1 cellular context compared by ENCODE assay signal in the genomic region with DNA sequence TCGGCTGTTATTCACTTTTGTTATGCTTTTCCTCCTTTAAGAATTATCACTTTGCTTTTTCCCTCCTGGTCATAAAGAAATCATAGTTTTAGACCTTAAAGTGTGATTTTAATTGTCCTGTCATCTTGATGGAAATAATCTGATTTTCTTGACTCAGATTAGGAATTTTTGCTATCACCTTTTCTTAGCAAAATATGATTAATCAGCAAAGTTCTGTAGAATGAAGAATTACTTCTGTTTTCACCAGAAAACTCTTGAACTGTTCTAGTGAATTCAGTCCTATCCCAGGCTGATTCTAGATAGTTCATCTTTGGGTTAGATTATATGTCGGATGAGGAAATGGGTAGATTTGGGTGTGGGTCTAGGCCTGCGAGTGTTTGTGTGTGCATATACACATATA.
TF ChIP-seq lines count a peak whose summit lies in the region.

No MANE protein-coding gene starts in this region.

TF ChIP-seq in HepG2, 621 proteins besides CTCF, POLR2A, EP300 and RAD21:
- TF ChIP-seq MAFF (IDR thresholded peaks at IDR 0.05; ENCODE audit: low read depth, low read length) (peak; percentile 81), TRIM24 (CRISPR knock-in tag; IDR thresholded peaks at IDR 0.05) (no peak), SOX6 (IDR thresholded peaks at IDR 0.05) (no peak), SOX6 (CRISPR knock-in tag; IDR thresholded peaks at IDR 0.05) (no peak), ZNF83 (CRISPR knock-in tag; IDR thresholded peaks at IDR 0.05; ENCODE audit: borderline replicate concordance) (no peak), ZNF782 (CRISPR knock-in tag; IDR thresholded peaks at IDR 0.05; ENCODE audit: borderline replicate concordance) (no peak), MAFK (conservative IDR thresholded peaks at IDR 0.05 in 1 of 2, IDR thresholded peaks at IDR 0.05 in 1 of 2; ENCODE audit: low read length in 2 of 2) (peak; percentile 69 to 83), ZSCAN12 (CRISPR knock-in tag; IDR thresholded peaks at IDR 0.05) (no peak), RARG (CRISPR knock-in tag; IDR thresholded peaks at IDR 0.05; ENCODE audit: low read depth) (no peak), PRMT3 (CRISPR knock-in tag; IDR thresholded peaks at IDR 0.05; ENCODE audit: borderline replicate concordance, low read depth) (no peak), GABPB1 (CRISPR knock-in tag; IDR thresholded peaks at IDR 0.05) (no peak)
- TF ChIP-seq, protein P1, sequence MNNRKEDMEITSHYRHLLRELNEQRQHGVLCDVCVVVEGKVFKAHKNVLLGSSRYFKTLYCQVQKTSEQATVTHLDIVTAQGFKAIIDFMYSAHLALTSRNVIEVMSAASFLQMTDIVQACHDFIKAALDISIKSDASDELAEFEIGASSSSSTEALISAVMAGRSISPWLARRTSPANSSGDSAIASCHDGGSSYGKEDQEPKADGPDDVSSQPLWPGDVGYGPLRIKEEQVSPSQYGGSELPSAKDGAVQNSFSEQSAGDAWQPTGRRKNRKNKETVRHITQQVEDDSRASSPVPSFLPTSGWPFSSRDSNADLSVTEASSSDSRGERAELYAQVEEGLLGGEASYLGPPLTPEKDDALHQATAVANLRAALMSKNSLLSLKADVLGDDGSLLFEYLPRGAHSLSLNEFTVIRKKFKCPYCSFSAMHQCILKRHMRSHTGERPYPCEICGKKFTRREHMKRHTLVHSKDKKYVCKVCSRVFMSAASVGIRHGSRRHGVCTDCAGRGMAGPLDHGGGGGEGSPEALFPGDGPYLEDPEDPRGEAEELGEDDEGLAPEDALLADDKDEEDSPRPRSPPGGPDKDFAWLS (CRISPR knock-in tag; IDR thresholded peaks at IDR 0.05; ENCODE audit: borderline replicate concordance): no peak
- TF ChIP-seq, protein P2, sequence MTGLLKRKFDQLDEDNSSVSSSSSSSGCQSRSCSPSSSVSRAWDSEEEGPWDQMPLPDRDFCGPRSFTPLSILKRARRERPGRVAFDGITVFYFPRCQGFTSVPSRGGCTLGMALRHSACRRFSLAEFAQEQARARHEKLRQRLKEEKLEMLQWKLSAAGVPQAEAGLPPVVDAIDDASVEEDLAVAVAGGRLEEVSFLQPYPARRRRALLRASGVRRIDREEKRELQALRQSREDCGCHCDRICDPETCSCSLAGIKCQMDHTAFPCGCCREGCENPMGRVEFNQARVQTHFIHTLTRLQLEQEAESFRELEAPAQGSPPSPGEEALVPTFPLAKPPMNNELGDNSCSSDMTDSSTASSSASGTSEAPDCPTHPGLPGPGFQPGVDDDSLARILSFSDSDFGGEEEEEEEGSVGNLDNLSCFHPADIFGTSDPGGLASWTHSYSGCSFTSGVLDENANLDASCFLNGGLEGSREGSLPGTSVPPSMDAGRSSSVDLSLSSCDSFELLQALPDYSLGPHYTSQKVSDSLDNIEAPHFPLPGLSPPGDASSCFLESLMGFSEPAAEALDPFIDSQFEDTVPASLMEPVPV (CRISPR knock-in tag; IDR thresholded peaks at IDR 0.05): no peak
- TF ChIP-seq, protein P3, sequence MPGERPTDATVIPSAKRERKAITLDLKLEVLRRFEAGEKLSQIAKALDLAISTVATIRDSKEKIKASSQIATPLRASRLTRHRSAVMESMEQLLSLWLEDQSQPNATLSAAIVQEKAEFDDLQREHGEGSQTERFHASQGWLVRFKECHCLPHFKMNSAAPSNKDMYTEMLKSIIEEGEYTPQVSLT (CRISPR knock-in tag; IDR thresholded peaks at IDR 0.05; ENCODE audit: borderline replicate concordance, low read depth): no peak
